Comparison of ENCODE assay signal across 11 cellular contexts in genomic region chrX:70166601-70167590, GRCh38. TPM values are rescaled to one million over a fixed set of nuclear protein-coding genes. Genes with fewer than 3 reads are reported as not detected.
DNase-seq lines count a peak whose midpoint lies in the region; FAIRE-seq and TF ChIP-seq lines count a peak whose summit lies in the region.
"Had no signal": no experiment of that assay in that cellular context is flagged by ENCODE, and none has a peak within 500 bp of the region (broad histone marks: within the 10 kb centered on the region; RNA-seq: fewer than 3 reads in every experiment).

No MANE protein-coding gene starts in this region.

- peak overlapping the region; percentile 27 for H3K4me2 ChIP-seq in osteoblast (ENCODE audit: insufficient read depth, low read length)

- 73 to 76% methylated on average over 13 to 19 of the region's 19 CpGs for WGBS in lower leg skin, 2 donors

- TF ChIP-seq POLR2A in lower leg skin (IDR thresholded peaks at IDR 0.05) = no peak

- peaks cover 33% of the 10 kb centered on the region for H3K4me1 ChIP-seq in osteoblast (ENCODE audit: insufficient read depth, low read length)
- H3K4me1 ChIP-seq: transverse colon had no signal

- H3K27me3 ChIP-seq in bronchial epithelial cell (ENCODE audit: control insufficient read depth, insufficient read depth, low read length) (no peaks in the 10 kb centered on the region), osteoblast (ENCODE audit: insufficient read depth, low read length) (peaks cover 1% of the 10 kb centered on the region)
- H3K27me3 ChIP-seq: transverse colon had no signal

- H4K20me1 ChIP-seq in osteoblast (ENCODE audit: insufficient read depth, low read length) = no peaks in the 10 kb centered on the region

- peak; percentile 69 for DNase-seq in NCI-H82 (lab: John Stamatoyannopoulos, UW)
- no peak for DNase-seq in NCI-H82 treated with DMSO at 0.1 percent for 48 hours (lab: John Stamatoyannopoulos, UW; ENCODE audit: unreplicated experiment)
- DNase-seq in LHCN-M2 (ENCODE audit: low read depth) = peak; percentile 42
- DNase-seq in bronchial epithelial cell (ENCODE audit: low read depth) = peak; percentile 58
- peak; percentile 11 for DNase-seq in osteoblast (ENCODE audit: insufficient read length, low spot score, missing footprints)
- DNase-seq in stimulated activated naive CD4-positive, alpha-beta T cell treated with Interleukin-2 at 50 U/mL for 16 hours (lab: John Stamatoyannopoulos, UW) = no peak
- DNase-seq in NCI-H2227 treated with DMSO at 0.1 percent for 48 hours (lab: John Stamatoyannopoulos, UW) = no peak
- no peak for DNase-seq in lower leg skin (ENCODE audit: low spot score in 2 of 2)
- DNase-seq: left colon, transverse colon had no signal

- H3K9me3 ChIP-seq in osteoblast (ENCODE audit: low read depth, low read length) = no peaks in the 10 kb centered on the region
- H3K9me3 ChIP-seq: transverse colon had no signal

- H3K4me3 ChIP-seq in bronchial epithelial cell (ENCODE audit: low read depth, low read length) (no peak overlapping the region), osteoblast (ENCODE audit: insufficient read depth, low read length) (no peak overlapping the region), lower leg skin (ENCODE audit: low read depth, poor library complexity, severe bottlenecking) (no peak overlapping the region)
- H3K4me3 ChIP-seq: transverse colon had no signal

- intact Hi-C loops in lower leg skin (cut with DNase I; ENCODE audit: low total_unique reads) = no loop called here

- peak overlapping the region; percentile 82 for H3K27ac ChIP-seq in osteoblast (ENCODE audit: low read depth, low read length)
- H3K27ac ChIP-seq: transverse colon had no signal

- H2AFZ ChIP-seq in osteoblast (ENCODE audit: low read length) = no peak overlapping the region

- FAIRE-seq in bronchial epithelial cell (lab: Jason Lieb, UNC) = peak; percentile 88
- FAIRE-seq: colon had no signal

- H3K79me2 ChIP-seq in osteoblast (ENCODE audit: insufficient read depth, low read length) = no peaks in the 10 kb centered on the region

- no peaks in the 10 kb centered on the region for H3K36me3 ChIP-seq in bronchial epithelial cell (ENCODE audit: control insufficient read depth, insufficient read depth, low read length)
- H3K36me3 ChIP-seq in osteoblast (ENCODE audit: insufficient read depth, low read length) = no peaks in the 10 kb centered on the region
- H3K36me3 ChIP-seq: transverse colon had no signal

- TF ChIP-seq CTCF in bronchial epithelial cell (IDR thresholded peaks at IDR 0.05; ENCODE audit: insufficient read depth, low read length, severe bottlenecking) (no peak), osteoblast (IDR thresholded peaks at IDR 0.05; ENCODE audit: extremely low read depth, low read depth, low read length) (no peak), lower leg skin (IDR thresholded peaks at IDR 0.05) (no peak)

RNA-seq across cellular contexts. Expression of gene DGAT2L6, which starts 10.4 kb away (rescaled TPM):
- not detected in 2 replicates for total RNA-seq in LHCN-M2 (2014; rRNA removed)
- not detected for polyA plus RNA-seq in LHCN-M2 (2012)
- total RNA-seq in bronchial epithelial cell = not detected in 2 replicates
- total RNA-seq in osteoblast = not detected in 2 replicates
- 10 to 100 TPM in 2 of 4 donors, 1 to 10 TPM in 1, under 1 TPM in 1; 0.42 to 24.9 (median 12.3) TPM for total RNA-seq in lower leg skin
- total RNA-seq: left colon, transverse colon had no signal

RNA-seq across cellular contexts. Expression of gene IGBP1, which starts 33.6 kb away (rescaled TPM):
- total RNA-seq in LHCN-M2 (2014; rRNA removed) (38.7 and 39.6 TPM in 2 replicates), bronchial epithelial cell (75.8 and 107 TPM in 2 replicates), osteoblast (85.0 and 88.1 TPM in 2 replicates), lower leg skin (10 to 100 TPM; 74.1 to 97.1 (median 87.1) TPM)
- 34.5 TPM for polyA plus RNA-seq in LHCN-M2 (2012)

Comparison
In these comparisons a context has a peak if more than half of its experiments do, and no peak if none do; other contexts are left out.
1. DNase-seq: peak in NCI-H82 (single experiment), LHCN-M2 (single experiment), bronchial epithelial cell (single experiment) and osteoblast (single experiment); none in NCI-H82 treated with DMSO at 0.1 percent for 48 hours (single experiment), stimulated activated naive CD4-positive, alpha-beta T cell treated with Interleukin-2 at 50 U/mL for 16 hours (single experiment), NCI-H2227 treated with DMSO at 0.1 percent for 48 hours (single experiment) and lower leg skin (0 of 2).